Comparison of ENCODE assay signal across 16 cellular contexts in genomic region chr16:75416904-75417565, GRCh38. TPM values are rescaled to one million over a fixed set of nuclear protein-coding genes. Genes with fewer than 3 reads are reported as not detected.
DNase-seq lines count a peak whose midpoint lies in the region; ATAC-seq and TF ChIP-seq lines count a peak whose summit lies in the region.
"Had no signal": no experiment of that assay in that cellular context is flagged by ENCODE, and none has a peak within 500 bp of the region (broad histone marks: within the 10 kb centered on the region; RNA-seq: fewer than 3 reads in every experiment).

No MANE protein-coding gene starts in this region.

- no peak for TF ChIP-seq POLR2A in IMR-90 (IDR thresholded peaks at IDR 0.05; ENCODE audit: low read depth, low read length)

- peak overlapping the region; percentile 50 to 78; a peak in 3 of 4 replicates for H4K8ac ChIP-seq in IMR-90 (ENCODE audit: low read depth in 2 of 2, low read length in 2 of 2)

- no peak for DNase-seq in AG04450 (ENCODE audit: low read depth, low spot score)
- DNase-seq in IMR-90 = peak; percentile 66
- DNase-seq in endodermal cell = no peak
- no peak for DNase-seq in NCI-H1092 treated with DMSO at 0.1 percent for 48 hours (lab: John Stamatoyannopoulos, UW)
- no peak for DNase-seq in SHP77 treated with DMSO at 0.1 percent for 48 hours (lab: John Stamatoyannopoulos, UW)
- no peak for DNase-seq in NAMALWA (ENCODE audit: low spot score)
- DNase-seq: ACHN; BE2C; Caco-2; CD4-positive, alpha-beta memory T cell; DMS53; GF-D8; HCEC 1CT; HFFc6 had no signal

- BruUV-seq in IMR-90 (replicated peaks; lab: Mats Ljungman, UMichigan) = no TSS peak

- peaks cover 33 to 65% of the 10 kb centered on the region in 2 experiments for H3K79me1 ChIP-seq in IMR-90 (ENCODE audit: low read depth in 1 of 2, low read length in 2 of 2)

- H3K4me3 ChIP-seq in AG04450 (ENCODE audit: low read depth, low read length) = no peak overlapping the region
- no peak overlapping the region for H3K4me3 ChIP-seq in IMR-90 (ENCODE audit: insufficient read depth, low read depth, low read length)
- H3K4me3 ChIP-seq in endodermal cell (ENCODE audit: low read length) = no peak overlapping the region

- H3K27me3 ChIP-seq in AG04450 (ENCODE audit: control insufficient read depth, insufficient read depth, low read length) = no peaks in the 10 kb centered on the region
- H3K27me3 ChIP-seq in IMR-90 (ENCODE audit: control insufficient read depth, insufficient read depth, low read length) = no peaks in the 10 kb centered on the region
- H3K27me3 ChIP-seq in endodermal cell (ENCODE audit: control insufficient read depth, insufficient read depth, low read length, poor library complexity, severe bottlenecking) = no peaks in the 10 kb centered on the region
- H3K27me3 ChIP-seq: BE2C had no signal

- H2AK5ac ChIP-seq in IMR-90 (ENCODE audit: low read depth, low read length) = peak overlapping the region; percentile 80

- peaks cover 11% of the 10 kb centered on the region for H3K36me3 Mint-ChIP-seq in endodermal cell (ENCODE audit: low read depth)
- H3K36me3 Mint-ChIP-seq in nephron (ENCODE audit: low read depth) = peaks cover 19% of the 10 kb centered on the region

- H3K27ac Mint-ChIP-seq in endodermal cell (peak overlapping the region; percentile 30), nephron (peak overlapping the region; percentile 11 to 75 (median 57))
- H3K27ac Mint-ChIP-seq: HFFc6 had no signal

- H2BK120ac ChIP-seq in IMR-90 (ENCODE audit: low read depth, low read length) = peak overlapping the region; percentile 21

- H2BK20ac ChIP-seq in IMR-90 (ENCODE audit: low read depth, low read length) = peak overlapping the region; percentile 12

- TF ChIP-seq CTCF in AG04450 (IDR thresholded peaks at IDR 0.05; ENCODE audit: low read depth, low read length) (no peak), IMR-90 (conservative IDR thresholded peaks at IDR 0.05; ENCODE audit: low read depth, low read length) (no peak), endodermal cell (conservative IDR thresholded peaks at IDR 0.05) (no peak), nephron (IDR thresholded peaks at IDR 0.05; ENCODE audit: unreplicated experiment in 3 of 3) (no peak)

- H3K23ac ChIP-seq in IMR-90 (ENCODE audit: low read depth, low read length) = no peak overlapping the region

- H3K27ac ChIP-seq in AG04450 (ENCODE audit: low read depth, low read length) = peak overlapping the region; percentile 33
- H3K27ac ChIP-seq in IMR-90 (ENCODE audit: insufficient read depth, low read length) = peak overlapping the region; percentile 90
- no peak overlapping the region for H3K27ac ChIP-seq in endodermal cell (ENCODE audit: low read depth, low read length)
- H3K27ac ChIP-seq: C4-2B had no signal

- peak overlapping the region; percentile 89 for H3K18ac ChIP-seq in IMR-90 (ENCODE audit: low read depth, low read length)

- H4K20me1 ChIP-seq in IMR-90 (ENCODE audit: insufficient read depth, low read length) = peaks cover 20% of the 10 kb centered on the region

- CTCF ChIA-PET in AG04450 (lab: Charles Lee) (interaction anchor here (0.7 to 1.2 kb wide), 3 partner anchors 11 to 218 kb away, joined by 4 to 5 read pairs (median 5); no protein-coding TSS in a partner anchor), IMR-90 (lab: Yijun Ruan, JAX) (interaction anchor here (0.9 kb wide), 1 partner anchor 23 kb away, joined by 3 read pairs; no protein-coding TSS in a partner anchor)

- H3K4me1 ChIP-seq in IMR-90 (ENCODE audit: control insufficient read depth, insufficient read depth, low read length) (peaks cover 16% of the 10 kb centered on the region), endodermal cell (ENCODE audit: control insufficient read depth, insufficient read depth, low read length) (no peaks in the 10 kb centered on the region)
- H3K4me1 ChIP-seq: Caco-2 had no signal

- H3K9ac ChIP-seq in IMR-90 (ENCODE audit: low read depth, low read length) = no peak overlapping the region
- H3K9ac ChIP-seq in endodermal cell (ENCODE audit: extremely low read depth, low read length, poor library complexity, severe bottlenecking) = no peak overlapping the region

- H3K9me1 ChIP-seq in IMR-90 (ENCODE audit: insufficient read depth, low read length) = peaks cover 13% of the 10 kb centered on the region

- peak; percentile 72 for ATAC-seq in IMR-90 (ENCODE audit: low read depth)

- H2AK9ac ChIP-seq in IMR-90 (replicated peaks; ENCODE audit: low read depth, low read length, poor library complexity) = no peak overlapping the region

- intact Hi-C loops in IMR-90 (cut with micrococcal nuclease) = no loop called here

- H3K9me3 ChIP-seq in AG04450 (ENCODE audit: control insufficient read depth, insufficient read depth, low read length) = no peaks in the 10 kb centered on the region
- no peaks in the 10 kb centered on the region for H3K9me3 ChIP-seq in IMR-90 (ENCODE audit: control insufficient read depth, insufficient read depth, low read length)
- no peaks in the 10 kb centered on the region for H3K9me3 ChIP-seq in endodermal cell (ENCODE audit: control insufficient read depth, low read length)
- H3K9me3 ChIP-seq: BE2C, Caco-2 had no signal

- H3K4me3 Mint-ChIP-seq in endodermal cell = no peak overlapping the region
- H3K4me3 Mint-ChIP-seq in nephron = no peak overlapping the region
- H3K4me3 Mint-ChIP-seq: HFFc6 had no signal

- POLR2A ChIA-PET in AG04450 (lab: Yijun Ruan, JAX) (interaction anchor here (0.7 to 1.4 kb wide), 3 partner anchors 16 to 345 kb away, joined by 3 to 4 read pairs (median 3); partner anchors contain the start of gene CFDP1), IMR-90 (lab: Charles Lee; ENCODE audit: unreplicated experiment) (no interaction called here)

- no peak overlapping the region for H3K14ac ChIP-seq in IMR-90 (replicated peaks; ENCODE audit: low read depth, low read length)

- H2AFZ ChIP-seq in IMR-90 (replicated peaks; ENCODE audit: low read length, poor library complexity) = no peak overlapping the region

- H3K36me3 ChIP-seq in IMR-90 (ENCODE audit: control insufficient read depth, insufficient read depth, low read length) = peaks cover 5% of the 10 kb centered on the region
- peaks cover 7% of the 10 kb centered on the region for H3K36me3 ChIP-seq in endodermal cell (ENCODE audit: control insufficient read depth, insufficient read depth, low read length)

- peak overlapping the region; percentile 12; the same call in 1 of the 2 replicates for H3K4ac ChIP-seq in IMR-90 (ENCODE audit: low read depth, low read length)

- peak overlapping the region; percentile 48; the same call in 1 of the 2 replicates for H4K91ac ChIP-seq in IMR-90 (ENCODE audit: insufficient read depth, low read depth, low read length)

- TF ChIP-seq RAD21 in IMR-90 (IDR thresholded peaks at IDR 0.05; ENCODE audit: low read length) = no peak

- dilution Hi-C loops in IMR-90 (cut with HindIII; ENCODE audit: low sequenced_read_pairs, unreplicated experiment) = no loop called here

- H3K4me1 Mint-ChIP-seq in endodermal cell = peaks cover 40% of the 10 kb centered on the region
- peaks cover 31% of the 10 kb centered on the region for H3K4me1 Mint-ChIP-seq in nephron

- no peak overlapping the region; the same call in 1 of the 2 replicates for H3K56ac ChIP-seq in IMR-90 (ENCODE audit: extremely low read depth, insufficient read depth, low read length)

- peak overlapping the region; percentile 80 for H2BK5ac ChIP-seq in IMR-90 (ENCODE audit: low read depth, low read length, poor library complexity, severe bottlenecking)

- no peaks in the 10 kb centered on the region for H3K9me3 Mint-ChIP-seq in endodermal cell
- H3K9me3 Mint-ChIP-seq in nephron = no peaks in the 10 kb centered on the region
- H3K9me3 Mint-ChIP-seq: CD4-positive, alpha-beta memory T cell; HFFc6 had no signal

- H3K27me3 Mint-ChIP-seq in endodermal cell (ENCODE audit: insufficient read depth) (no peaks in the 10 kb centered on the region), nephron (ENCODE audit: low read depth) (no peaks in the 10 kb centered on the region)
- H3K27me3 Mint-ChIP-seq: CD4-positive, alpha-beta memory T cell had no signal

- in situ Hi-C loops in IMR-90 (cut with MboI; ENCODE audit: low sequenced_read_pairs) = no loop called here

- peak overlapping the region; percentile 12; the same call in 1 of the 3 replicates for H2BK15ac ChIP-seq in IMR-90 (ENCODE audit: low read depth, low read length)

- H4K5ac ChIP-seq in IMR-90 (ENCODE audit: low read depth, low read length) = peak overlapping the region; percentile 79

- H3K4me2 ChIP-seq in IMR-90 (ENCODE audit: low read depth, low read length) = peak overlapping the region; percentile 78

- no CpG with 5 or more reads among the region's 2 CpGs for WGBS in IMR-90 (ENCODE audit: extremely low coverage in 2 of 2, insufficient read length in 1 of 2), 2 experiments
- WGBS in endodermal cell (ENCODE audit: insufficient coverage in 1 of 2, insufficient read length in 1 of 2), 2 experiments = 50 to 100% methylated on average over 1 to 2 of the region's 2 CpGs

TF ChIP-seq in IMR-90, 13 proteins besides CTCF, POLR2A, EP300 and RAD21 (continues in another document):
- TF ChIP-seq BHLHE40 (IDR thresholded peaks at IDR 0.05; ENCODE audit: low read depth, low read length) (no peak), ELK1 (IDR thresholded peaks at IDR 0.05; ENCODE audit: borderline replicate concordance, low read depth, low read length) (no peak)

RNA-seq across cellular contexts. Expression of gene CFDP1, which starts 16.3 kb away (rescaled TPM):
- polyA plus RNA-seq in AG04450 (2011; rRNA removed) = 64.0 and 81.6 TPM in 2 replicates
- 22.3 and 32.0 TPM in 2 replicates for polyA minus RNA-seq in AG04450 (2011; rRNA and poly(A)+ RNA removed)
- total RNA-seq in IMR-90 (2012; rRNA removed) = 15.6 and 32.5 TPM in 2 replicates
- polyA plus RNA-seq in IMR-90 (2012; rRNA removed) = 36.2 and 38.7 TPM in 2 replicates
- polyA plus RNA-seq in IMR-90 (2012; cell fraction: cytosol; rRNA removed) = 5.4 and 8.9 TPM in 2 replicates
- 1.8 and 16.7 TPM in 2 replicates for polyA plus RNA-seq in IMR-90 (2012; cell fraction: nucleus; rRNA removed; ENCODE audit: low replicate concordance)
- total RNA-seq in endodermal cell = 100 to 1,000 TPM in 1 of 2 donors, 10 to 100 TPM in 1; 88.7 to 117 TPM
- polyA plus RNA-seq in endodermal cell (2013, experiment 1 of 2) = 105 TPM
- polyA plus RNA-seq in endodermal cell (2013, experiment 2 of 2) = 101 TPM

RNA-seq across cellular contexts. Expression of gene TMEM170A, which starts 47.5 kb away (rescaled TPM):
- polyA plus RNA-seq in AG04450 (2011; rRNA removed) (8.0 and 13.3 TPM in 2 replicates), IMR-90 (2012; rRNA removed) (6.1 and 7.3 TPM in 2 replicates)
- polyA minus RNA-seq in AG04450 (2011; rRNA and poly(A)+ RNA removed) = 10.9 and 13.9 TPM in 2 replicates
- total RNA-seq in IMR-90 (2012; rRNA removed) (10.9 and 16.7 TPM in 2 replicates), endodermal cell (10 to 100 TPM; 72.7 to 74.8 TPM)
- polyA plus RNA-seq in IMR-90 (2012; cell fraction: cytosol; rRNA removed) = 3.5 and 4.3 TPM in 2 replicates
- 5.3 and 10.1 TPM in 2 replicates for polyA plus RNA-seq in IMR-90 (2012; cell fraction: nucleus; rRNA removed; ENCODE audit: low replicate concordance)
- 36.0 TPM for polyA plus RNA-seq in endodermal cell (2013, experiment 1 of 2)
- 28.7 TPM for polyA plus RNA-seq in endodermal cell (2013, experiment 2 of 2)
